Comparison of ENCODE assay signal across 28 cellular contexts in the genomic region with DNA sequence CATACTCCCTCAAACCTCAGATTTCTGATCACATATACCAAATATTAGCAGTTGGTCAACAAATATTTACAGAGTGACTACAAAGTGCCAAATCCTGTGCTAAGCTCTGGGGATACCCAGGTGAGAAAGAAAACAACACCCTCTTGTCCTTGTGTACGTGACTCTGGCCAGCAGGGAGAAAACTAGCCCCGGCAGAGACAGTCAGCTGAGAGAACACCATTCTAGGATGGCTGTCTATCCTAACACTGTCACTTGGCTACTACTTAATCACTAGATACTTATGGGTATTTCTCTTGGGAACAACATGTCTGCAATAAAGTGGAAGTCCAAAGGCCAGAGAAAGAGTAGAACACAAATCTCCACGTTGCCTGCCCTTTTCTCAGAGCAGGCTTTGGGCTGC. TPM values are rescaled to one million over a fixed set of nuclear protein-coding genes. Genes with fewer than 3 reads are reported as not detected.
DNase-seq lines count a peak whose midpoint lies in the region; ATAC-seq, FAIRE-seq and TF ChIP-seq lines count a peak whose summit lies in the region.
"Had no signal": no experiment of that assay in that cellular context is flagged by ENCODE, and none has a peak within 500 bp of the region (broad histone marks: within the 10 kb centered on the region; RNA-seq: fewer than 3 reads in every experiment).

No MANE protein-coding gene starts in this region.

- peak overlapping the region; percentile 45 for H3K27ac ChIP-seq in HepG2 (ENCODE audit: extremely low read length, insufficient read depth, low read length)
- peak overlapping the region; percentile 61 to 72 for H3K27ac ChIP-seq in tibial artery
- H3K27ac ChIP-seq in ovary = peak overlapping the region in 1 of 2 donors; percentile 14
- H3K27ac ChIP-seq: breast epithelium, C4-2B, left lung, neutrophil, suprapubic skin had no signal

- no peak for TF ChIP-seq CTCF in HepG2 (CRISPR knock-in tag; IDR thresholded peaks at IDR 0.05)
- TF ChIP-seq CTCF in tibial artery (IDR thresholded peaks at IDR 0.05) = no peak
- TF ChIP-seq CTCF in ovary (IDR thresholded peaks at IDR 0.05) = no peak

- H3K4me3 ChIP-seq in HepG2 (replicated peaks in 1 of 3; ENCODE audit: insufficient read depth in 1 of 3, low read depth in 2 of 3, low read length in 3 of 3) (no peak overlapping the region; a peak in 1 of 6 replicates), tibial artery (peak overlapping the region; percentile 4 to 22), ovary (no peak overlapping the region)
- H3K4me3 ChIP-seq: breast epithelium, left lung, suprapubic skin had no signal

- FAIRE-seq in HepG2 (lab: Jason Lieb, UNC) = no peak

- no TSS peak for BruUV-seq in HepG2 (replicated peaks; lab: Mats Ljungman, UMichigan)

- POLR2A ChIA-PET in HepG2 (lab: Yijun Ruan, JAX) = no interaction called here

- TF ChIP-seq RAD21 in HepG2 (CRISPR knock-in tag; IDR thresholded peaks at IDR 0.05) = no peak

- intact Hi-C loops in Right ventricle myocardium superior (cut with DNase I) (no loop called here), HepG2 (cut with micrococcal nuclease; ENCODE audit: unreplicated experiment) (no loop called here), tibial artery (cut with DNase I; ENCODE audit: low total_unique reads) (no loop called here), ovary (cut with DNase I) (no loop called here)

- H3K9ac ChIP-seq in HepG2 (ENCODE audit: insufficient read depth, low read depth, low read length) = no peak overlapping the region

- H3K4me2 ChIP-seq in HepG2 (ENCODE audit: low read depth, low read length) = peak overlapping the region; percentile 35; the same call in 1 of the 2 replicates

- TF ChIP-seq EP300 in HepG2 (IDR thresholded peaks at IDR 0.05; ENCODE audit: low read depth in 2 of 2, low read length in 2 of 2) (peak in 1 of 2 experiments; percentile 68; a peak in 1 of 4 replicates), HepG2 (CRISPR knock-in tag; IDR thresholded peaks at IDR 0.05; ENCODE audit: borderline replicate concordance) (no peak), ovary (IDR thresholded peaks at IDR 0.05) (no peak)

- H3K9me3 ChIP-seq in HepG2 (ENCODE audit: low read length) (no peaks in the 10 kb centered on the region), tibial artery (no peaks in the 10 kb centered on the region), ovary (no peaks in the 10 kb centered on the region)
- H3K9me3 ChIP-seq: neutrophil, suprapubic skin had no signal

- DNase-seq in NCI-H82 (lab: John Stamatoyannopoulos, UW) (peak; percentile 9), NCI-H82 treated with DMSO at 0.1 percent for 48 hours (lab: John Stamatoyannopoulos, UW; ENCODE audit: unreplicated experiment) (no peak), Right ventricle myocardium superior (no peak), HepG2 (ENCODE audit: low spot score) (peak; percentile 27), tibial artery (no peak), ovary (no peak)
- DNase-seq: 8988T; activated CD8-positive, alpha-beta T cell treated with anti-CD3 and anti-CD28 coated beads, Interleukin-2, amount 10 ng/mL, durations not matched to agents 7 days and 5 days; activated naive CD4-positive, alpha-beta T cell treated with anti-CD3 and anti-CD28 coated beads, Interleukin-2, amount 50 U/mL, for 16 hours; amniotic stem cell; DND-41; GF-D8; KBM-7; left lung; midbrain; naive B cell; NCI-H1092; NCI-H1694 treated with DMSO at 0.1 percent for 48 hours; NCI-H524; SHP77 treated with DMSO at 0.1 percent for 48 hours; stimulated activated naive CD4-positive, alpha-beta T cell had no signal

- 49% methylated on average over 3 of the region's 3 CpGs for WGBS in HepG2 (ENCODE audit: low lambda C conversion rate)
- WGBS in ovary, 3 donors = 56 to 66% (median 64%) methylated on average over 3 of the region's 3 CpGs

- H4K20me1 ChIP-seq in HepG2 (ENCODE audit: insufficient read depth, low read length) = no peaks in the 10 kb centered on the region

- in situ Hi-C loops in HepG2 (cut with HindIII; ENCODE audit: extremely low pct_ligation_motif_present, low pct_unique_long_range_greater_than_20kb) = no loop called here

- no peak overlapping the region for H2AFZ ChIP-seq in HepG2 (ENCODE audit: low read length)

- ATAC-seq in Right ventricle myocardium superior (ENCODE audit: poor library complexity) (peak; percentile 86), HepG2 (peak; percentile 93), GM21381 (IDR thresholded peaks at IDR 0.05; ENCODE audit: unreplicated experiment) (no peak), HG02763 (IDR thresholded peaks at IDR 0.05; ENCODE audit: unreplicated experiment) (no peak)
- ATAC-seq: activated CD8-positive, alpha-beta T cell treated with anti-CD3 and anti-CD28 coated beads, Interleukin-2, amount 10 ng/mL, durations not matched to agents 7 days and 5 days; left lung; Panc1 had no signal

- H3K36me3 ChIP-seq in HepG2 (replicated peaks in 1 of 2; ENCODE audit: control insufficient read depth in 1 of 2, insufficient read depth in 2 of 2, low read length in 2 of 2) = peaks cover 0 to 2% of the 10 kb centered on the region in 2 experiments; a peak in 1 of 5 replicates
- H3K36me3 ChIP-seq in tibial artery = peaks cover 0 to 18% (median 9%) of the 10 kb centered on the region in 3 donors
- no peaks in the 10 kb centered on the region for H3K36me3 ChIP-seq in ovary
- H3K36me3 ChIP-seq: breast epithelium, neutrophil had no signal

- H3K79me2 ChIP-seq in HepG2 (ENCODE audit: insufficient read depth, low read length) = no peaks in the 10 kb centered on the region

- CTCF ChIA-PET in HepG2 (lab: Yijun Ruan, JAX; ENCODE audit: low intra/inter-chr PET ratio, low total read pairs) = no interaction called here

- H3K4me1 ChIP-seq in HepG2 (ENCODE audit: insufficient read depth, low read length) = peaks cover 24% of the 10 kb centered on the region
- peaks cover 0 to 31% (median 10%) of the 10 kb centered on the region in 4 donors for H3K4me1 ChIP-seq in tibial artery
- H3K4me1 ChIP-seq in ovary (ENCODE audit: insufficient read depth) = peaks cover 5% of the 10 kb centered on the region
- H3K4me1 ChIP-seq: breast epithelium, suprapubic skin had no signal

- no peak for TF ChIP-seq POLR2A in HepG2 (IDR thresholded peaks at IDR 0.05; ENCODE audit: insufficient read depth in 1 of 2, low read depth in 2 of 2, low read length in 2 of 2)
- TF ChIP-seq POLR2A in ovary (IDR thresholded peaks at IDR 0.05) = no peak

- H3K27me3 ChIP-seq in HepG2 (ENCODE audit: control insufficient read depth in 1 of 2, insufficient read depth in 2 of 2, low read length in 2 of 2) (no peaks in the 10 kb centered on the region), tibial artery (no peaks in the 10 kb centered on the region), ovary (no peaks in the 10 kb centered on the region)
- H3K27me3 ChIP-seq: breast epithelium, left lung, neutrophil, suprapubic skin had no signal

TF ChIP-seq in HepG2, 621 proteins besides CTCF, POLR2A, EP300 and RAD21 (continues in another document):
- TF ChIP-seq TEAD2 (CRISPR knock-in tag; IDR thresholded peaks at IDR 0.05) (no peak), ZFYVE20 (CRISPR knock-in tag; IDR thresholded peaks at IDR 0.05; ENCODE audit: borderline replicate concordance, low read depth) (no peak), ZNF563 (CRISPR knock-in tag; IDR thresholded peaks at IDR 0.05) (no peak), ZNF343 (CRISPR knock-in tag; IDR thresholded peaks at IDR 0.05) (no peak), ZNF740 (CRISPR knock-in tag; IDR thresholded peaks at IDR 0.05) (no peak), KDM5A (IDR thresholded peaks at IDR 0.05; ENCODE audit: borderline replicate concordance, low read length) (no peak), HDAC1 (CRISPR knock-in tag; IDR thresholded peaks at IDR 0.05) (0 out of 2 replicates have a peak, but pooled peaks have one; percentile 28)
- TF ChIP-seq, protein P1, sequence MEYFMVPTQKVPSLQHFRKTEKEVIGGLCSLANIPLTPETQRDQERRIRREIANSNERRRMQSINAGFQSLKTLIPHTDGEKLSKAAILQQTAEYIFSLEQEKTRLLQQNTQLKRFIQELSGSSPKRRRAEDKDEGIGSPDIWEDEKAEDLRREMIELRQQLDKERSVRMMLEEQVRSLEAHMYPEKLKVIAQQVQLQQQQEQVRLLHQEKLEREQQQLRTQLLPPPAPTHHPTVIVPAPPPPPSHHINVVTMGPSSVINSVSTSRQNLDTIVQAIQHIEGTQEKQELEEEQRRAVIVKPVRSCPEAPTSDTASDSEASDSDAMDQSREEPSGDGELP (IDR thresholded peaks at IDR 0.05; ENCODE audit: borderline replicate concordance, low read depth) = peak; percentile 74; the same call in 1 of the 2 replicates

RNA-seq across cellular contexts. Expression of gene CD226, which starts 57.9 kb away (rescaled TPM):
- 0.94 TPM for total RNA-seq in Right ventricle myocardium superior
- total RNA-seq in HepG2 (2016; rRNA removed; fragmentation: Illumina TruSeq; extraction: Trizol) = 0.15 and 0.77 TPM in 2 replicates
- total RNA-seq in HepG2 (2016; cell fraction: cytosol; rRNA removed; fragmentation: Illumina TruSeq; extraction: Trizol; ENCODE audit: low read depth) = 4.7 and 5.9 TPM in 2 replicates
- 0.10 and 0.63 TPM in 2 replicates for total RNA-seq in HepG2 (2016; cell fraction: insoluble cytoplasmic fraction; rRNA removed; fragmentation: Illumina TruSeq; extraction: Trizol)
- 0.77 and 1.1 TPM in 2 replicates for total RNA-seq in HepG2 (2016; cell fraction: membrane; rRNA removed; fragmentation: Illumina TruSeq; extraction: Trizol)
- total RNA-seq in HepG2 (2016; cell fraction: nucleus; rRNA removed; fragmentation: Illumina TruSeq; extraction: Trizol) = 1.7 TPM in 2 replicates
- polyA plus RNA-seq in HepG2 (2011; rRNA removed) = 0.13 and 0.20 TPM in 2 replicates
- polyA plus RNA-seq in HepG2 (2011; cell fraction: cytosol; rRNA removed) = 0.05 and 0.10 TPM in 2 replicates
- polyA plus RNA-seq in HepG2 (2011; cell fraction: nucleus; rRNA removed) = 0.40 and 0.45 TPM in 2 replicates
- polyA plus RNA-seq in HepG2 (2012) = 0.04 and 0.25 TPM in 2 replicates
- polyA plus RNA-seq in HepG2 (2016; cell fraction: cytosol; fragmentation: Illumina TruSeq; extraction: Trizol; ENCODE audit: low read depth) = 0.02 TPM in 1 of 2 replicates, not detected in the other
- 0.17 TPM in 1 of 2 replicates, not detected in the other for polyA plus RNA-seq in HepG2 (2016; cell fraction: insoluble cytoplasmic fraction; fragmentation: Illumina TruSeq; extraction: Trizol; ENCODE audit: low read depth)
- 0.12 TPM in 1 of 2 replicates, not detected in the other for polyA plus RNA-seq in HepG2 (2016; cell fraction: membrane; fragmentation: Illumina TruSeq; extraction: Trizol; ENCODE audit: low read depth)
- 0.67 and 0.85 TPM in 2 replicates for polyA plus RNA-seq in HepG2 (2016; cell fraction: nucleus; fragmentation: Illumina TruSeq; extraction: Trizol; ENCODE audit: insufficient read depth, low read depth)
- polyA minus RNA-seq in HepG2 (2011; rRNA and poly(A)+ RNA removed; ENCODE audit: low replicate concordance) = 1.4 and 4.0 TPM in 2 replicates
- 0.79 TPM in 1 of 2 replicates, not detected in the other for polyA minus RNA-seq in HepG2 (2011; cell fraction: cytosol; rRNA and poly(A)+ RNA removed)
- 1.5 and 1.9 TPM in 2 replicates for polyA minus RNA-seq in HepG2 (2011; cell fraction: nucleus; rRNA and poly(A)+ RNA removed)
- total RNA-seq in ovary = 1 to 10 TPM in 5 of 7 donors, under 1 TPM in 2; 0.34 to 1.5 (median 1.2) TPM
- 1 to 10 TPM in 1 of 2 donors, under 1 TPM in 1; 0.17 to 1.5 TPM for polyA plus RNA-seq in ovary

Comparison
In these comparisons a context has a peak if more than half of its experiments do, and no peak if none do; other contexts are left out.
1. DNase-seq: peak in NCI-H82 (single experiment) and HepG2 (single experiment); none in NCI-H82 treated with DMSO at 0.1 percent for 48 hours (single experiment), Right ventricle myocardium superior (single experiment), tibial artery (0 of 2) and ovary (0 of 5).
2. ATAC-seq: peak in Right ventricle myocardium superior (single experiment) and HepG2 (single experiment); none in GM21381 (single experiment) and HG02763 (single experiment).
3. H3K4me3 ChIP-seq: peak in tibial artery (2 of 2); none in HepG2 (0 of 3) and ovary (single experiment).